10 cellular contexts compared by ENCODE assay signal in genomic region chr5:135436856-135437795, GRCh38. TPM values are rescaled to one million over a fixed set of nuclear protein-coding genes. Genes with fewer than 3 reads are reported as not detected.
DNase-seq lines count a peak whose midpoint lies in the region; ATAC-seq and TF ChIP-seq lines count a peak whose summit lies in the region.
"Had no signal": no experiment of that assay in that cellular context is flagged by ENCODE, and none has a peak within 500 bp of the region (broad histone marks: within the 10 kb centered on the region; RNA-seq: fewer than 3 reads in every experiment).

No MANE protein-coding gene starts in this region.

- TF ChIP-seq CTCF in GM13976 (IDR thresholded peaks at IDR 0.05; ENCODE audit: borderline replicate concordance, control extremely low read depth, extremely low read depth, insufficient read depth, missing control alignments) (no peak), hepatocyte (IDR thresholded peaks at IDR 0.05; ENCODE audit: poor library complexity) (no peak), GM10248 (IDR thresholded peaks at IDR 0.05; ENCODE audit: control extremely low read depth, extremely low read depth, low read depth, missing control alignments) (no peak)

- peaks cover 4 to 6% of the 10 kb centered on the region in 2 donors for H3K27me3 Mint-ChIP-seq in stimulated activated naive B cell treated with anti-CD40 and anti-IgM and Interleukin-4, amounts not matched to agents 10 μg/mL and 1 μg/mL and 100 μg/mL, for 72 hours

- H3K4me3 ChIP-seq in hepatocyte: no peak overlapping the region

- peaks cover 35 to 52% of the 10 kb centered on the region in 2 donors for H3K4me1 Mint-ChIP-seq in stimulated activated naive B cell treated with anti-CD40 and anti-IgM and Interleukin-4, amounts not matched to agents 10 μg/mL and 1 μg/mL and 100 μg/mL, for 72 hours

- H3K9me3 ChIP-seq in hepatocyte (ENCODE audit: low read depth): no peaks in the 10 kb centered on the region

- H3K27ac ChIP-seq in hepatocyte: peak overlapping the region; percentile 84

- H3K9me2 ChIP-seq in hepatocyte (replicated peaks; ENCODE audit: insufficient read depth): no peaks in the 10 kb centered on the region

- CTCF ChIA-PET in GM10248 (lab: Yijun Ruan, JAX): interaction anchor here (1.6 to 9.2 kb wide), 3 partner anchors 11 to 129 kb away, joined by 6 to 85 read pairs (median 70); no protein-coding TSS in a partner anchor

- H3K36me3 Mint-ChIP-seq in stimulated activated naive B cell treated with anti-CD40 and anti-IgM and Interleukin-4, amounts not matched to agents 10 μg/mL and 1 μg/mL and 100 μg/mL, for 72 hours: no peaks in the 10 kb centered on the region

- DNase-seq in GM13976 (ENCODE audit: low spot score) (peak; percentile 39), OCI-M1 (lab: John Stamatoyannopoulos, UW) (peak; percentile 45), hepatocyte (ENCODE audit: low spot score) (no peak), GM10248 (ENCODE audit: extremely low spot score) (no peak), RKO (ENCODE audit: low spot score) (no peak)
- DNase-seq in stimulated activated naive B cell treated with anti-CD40 and anti-IgM and Interleukin-4, amounts not matched to agents 10 μg/mL and 1 μg/mL and 100 μg/mL, for 72 hours: no peak
- DNase-seq: stimulated activated CD4-positive, alpha-beta T cell treated with anti-CD3 and anti-CD28 coated beads, Interleukin-15, amount 100 ng/mL, for 24 hours had no signal

- no peak overlapping the region for H3K4me2 ChIP-seq in hepatocyte

- peaks cover 52% of the 10 kb centered on the region for H3K4me1 ChIP-seq in hepatocyte (ENCODE audit: insufficient read depth)

- H3K4me3 Mint-ChIP-seq in stimulated activated naive B cell treated with anti-CD40 and anti-IgM and Interleukin-4, amounts not matched to agents 10 μg/mL and 1 μg/mL and 100 μg/mL, for 72 hours: peak overlapping the region; percentile 56 to 58
- H3K4me3 Mint-ChIP-seq: stimulated activated naive CD8-positive, alpha-beta T cell treated with anti-CD3 and anti-CD28 coated beads, Interleukin-15, Interleukin-2, amounts not matched to agents 100 ng/mL and 50 ng/mL, for 24 hours had no signal

- POLR2A ChIA-PET in GM10248 (lab: Yijun Ruan, JAX): interaction anchor here (0.6 to 1.3 kb wide), 2 partner anchors 33 to 38 kb away, joined by 3 to 6 read pairs; partner anchors contain the start of gene MACROH2A1

- in situ Hi-C loops in GM13976 (cut with MboI; ENCODE audit: low sequenced_read_pairs, unreplicated experiment): no loop called here

- no peak overlapping the region for H2AFZ ChIP-seq in hepatocyte

- no peaks in the 10 kb centered on the region for H3K27me3 ChIP-seq in hepatocyte

- WGBS in hepatocyte (ENCODE audit: low lambda C conversion rate, missing lambda C conversion rate): 63% methylated on average over 15 of the region's 15 CpGs

- H4K20me1 ChIP-seq in hepatocyte (ENCODE audit: insufficient read depth, poor library complexity, severe bottlenecking): no peaks in the 10 kb centered on the region

- no peak overlapping the region for H3K27ac Mint-ChIP-seq in stimulated activated naive B cell treated with anti-CD40 and anti-IgM and Interleukin-4, amounts not matched to agents 10 μg/mL and 1 μg/mL and 100 μg/mL, for 72 hours
- H3K27ac Mint-ChIP-seq: stimulated activated naive CD8-positive, alpha-beta T cell treated with anti-CD3 and anti-CD28 coated beads, Interleukin-15, Interleukin-2, amounts not matched to agents 100 ng/mL and 50 ng/mL, for 24 hours had no signal

- peak; percentile 74 to 75 for ATAC-seq in stimulated activated naive B cell treated with anti-CD40 and anti-IgM and Interleukin-4, amounts not matched to agents 10 μg/mL and 1 μg/mL and 100 μg/mL, for 72 hours (replicated peaks)
- no peak for ATAC-seq in HG03039 (IDR thresholded peaks at IDR 0.05; ENCODE audit: unreplicated experiment)

- no peaks in the 10 kb centered on the region for H3K36me3 ChIP-seq in hepatocyte (replicated peaks; ENCODE audit: insufficient read depth, low read depth)

- H3K79me2 ChIP-seq in hepatocyte: no peaks in the 10 kb centered on the region

- no peaks in the 10 kb centered on the region for H3K9me3 Mint-ChIP-seq in stimulated activated naive B cell treated with anti-CD40 and anti-IgM and Interleukin-4, amounts not matched to agents 10 μg/mL and 1 μg/mL and 100 μg/mL, for 72 hours
- H3K9me3 Mint-ChIP-seq: stimulated activated naive CD8-positive, alpha-beta T cell treated with anti-CD3 and anti-CD28 coated beads, Interleukin-15, Interleukin-2, amounts not matched to agents 100 ng/mL and 50 ng/mL, for 24 hours had no signal

RNA-seq across cellular contexts. Expression of gene DCANP1, which starts 10.0 kb away (rescaled TPM):
- not detected in 2 replicates for total RNA-seq in hepatocyte
- not detected in 2 replicates for polyA plus RNA-seq in hepatocyte
- total RNA-seq: cerebellum had no signal

RNA-seq across cellular contexts. Expression of gene TIFAB, which starts 15.0 kb away (rescaled TPM):
- not detected in 2 replicates for total RNA-seq in hepatocyte
- not detected in 2 replicates for polyA plus RNA-seq in hepatocyte
- total RNA-seq: cerebellum had no signal

RNA-seq across cellular contexts. Expression of gene MACROH2A1, which starts 38.1 kb away (rescaled TPM):
- 304 and 311 TPM in 2 replicates for total RNA-seq in hepatocyte
- polyA plus RNA-seq in hepatocyte: 180 and 198 TPM in 2 replicates

Comparison
In these comparisons a context has a peak if more than half of its experiments do, and no peak if none do; other contexts are left out.
1. DNase-seq: peak in GM13976 (single experiment) and OCI-M1 (single experiment); none in hepatocyte (single experiment), stimulated activated naive B cell treated with anti-CD40 and anti-IgM and Interleukin-4, amounts not matched to agents 10 μg/mL and 1 μg/mL and 100 μg/mL, for 72 hours (single experiment), GM10248 (single experiment) and RKO (single experiment).